8 cellular contexts compared by ENCODE assay signal in the genomic region with DNA sequence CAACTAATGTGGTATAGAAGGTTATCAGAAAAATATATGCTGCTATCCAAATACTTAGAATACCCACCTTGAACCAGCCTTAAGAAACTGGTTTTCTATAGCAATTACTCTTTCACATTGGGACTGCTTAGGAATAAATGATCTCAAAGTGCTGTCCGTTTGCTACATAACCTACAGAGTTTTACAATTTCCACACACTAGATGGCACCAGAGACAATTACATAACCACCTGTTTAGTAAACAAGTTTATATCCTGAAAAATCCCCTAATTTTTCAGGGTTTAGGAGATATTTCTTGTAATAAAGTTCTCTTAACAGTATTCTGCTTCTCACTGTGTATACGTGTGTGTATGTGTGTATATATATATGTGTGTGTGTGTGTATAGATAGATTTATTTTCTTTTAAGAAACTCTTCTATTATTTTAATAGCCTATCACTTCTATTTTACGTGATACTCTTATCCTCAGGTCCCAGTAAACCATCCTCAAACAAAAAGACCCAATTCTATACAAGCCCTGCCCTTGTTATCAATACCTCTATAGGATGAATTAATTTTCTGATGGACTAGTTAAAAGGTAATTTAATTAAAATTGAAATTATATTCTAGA. TPM values are rescaled to one million over a fixed set of nuclear protein-coding genes. Genes with fewer than 3 reads are reported as not detected.
DNase-seq lines count a peak whose midpoint lies in the region; ATAC-seq and TF ChIP-seq lines count a peak whose summit lies in the region.

No MANE protein-coding gene starts in this region.

- intact Hi-C loops in dorsolateral prefrontal cortex (cut with DNase I): loop anchor here (5.0 to 10.0 kb wide), 2 partner anchors 839 to 842 kb away; no protein-coding TSS in a partner anchor

- no peaks in the 10 kb centered on the region for H3K27me3 Mint-ChIP-seq in naive thymus-derived CD8-positive, alpha-beta T cell

- no peak overlapping the region for H3K4me3 ChIP-seq in BJ (ENCODE audit: low read depth, low read length)
- no peak overlapping the region for H3K4me3 ChIP-seq in dorsolateral prefrontal cortex
- no peak overlapping the region for H3K4me3 ChIP-seq in retinal pigment epithelial cell (ENCODE audit: low read length)

- TF ChIP-seq CTCF in BJ (IDR thresholded peaks at IDR 0.05; ENCODE audit: insufficient read depth, low read depth, low read length) (peak; percentile 25), GM20000 (IDR thresholded peaks at IDR 0.05; ENCODE audit: extremely low read depth, missing control alignments) (peak; percentile 5), dorsolateral prefrontal cortex (IDR thresholded peaks at IDR 0.05 in 54 of 56, conservative IDR thresholded peaks at IDR 0.05 in 2 of 56; ENCODE audit: low read depth in 1 of 56, partially characterized antibody in 56 of 56) (peak in 55 of 56 donors; percentile 14 to 77 (median 59)), retinal pigment epithelial cell (conservative IDR thresholded peaks at IDR 0.05; ENCODE audit: low read depth, low read length) (peak; percentile 14)

- H3K27ac Mint-ChIP-seq in naive thymus-derived CD8-positive, alpha-beta T cell: no peak overlapping the region

- H3K4me3 Mint-ChIP-seq in naive thymus-derived CD8-positive, alpha-beta T cell: no peak overlapping the region

- no peaks in the 10 kb centered on the region for H3K36me3 Mint-ChIP-seq in naive thymus-derived CD8-positive, alpha-beta T cell

- ATAC-seq in HG03280 (IDR thresholded peaks at IDR 0.05; ENCODE audit: unreplicated experiment) (no peak), GM19455 (IDR thresholded peaks at IDR 0.05; ENCODE audit: unreplicated experiment) (no peak)
- no peak for ATAC-seq in naive thymus-derived CD8-positive, alpha-beta T cell

- DNase-seq in BJ (ENCODE audit: low read depth) (no peak), GM20000 (ENCODE audit: low spot score) (peak; percentile 3), NCI-H2171 treated with DMSO at 0.1 percent for 48 hours (lab: John Stamatoyannopoulos, UW) (peak; percentile 49), dorsolateral prefrontal cortex (no peak), retinal pigment epithelial cell (ENCODE audit: low read depth) (no peak)
- DNase-seq in naive thymus-derived CD8-positive, alpha-beta T cell: no peak

- no peaks in the 10 kb centered on the region for H3K36me3 ChIP-seq in BJ (ENCODE audit: control insufficient read depth, insufficient read depth, low read length)

- POLR2A ChIA-PET in BJ (lab: Charles Lee): no interaction called here
- POLR2A ChIA-PET in naive thymus-derived CD8-positive, alpha-beta T cell (lab: Charles Lee): no interaction called here

- H3K9me3 Mint-ChIP-seq in naive thymus-derived CD8-positive, alpha-beta T cell: peaks cover 0 to 9% (median 2%) of the 10 kb centered on the region in 9 donors

- H3K27me3 ChIP-seq in BJ (ENCODE audit: control insufficient read depth, insufficient read depth, low read length): no peaks in the 10 kb centered on the region
- H3K27me3 ChIP-seq in dorsolateral prefrontal cortex: peaks cover 0 to 5% (median 0%) of the 10 kb centered on the region in 45 donors

- CTCF ChIA-PET in BJ (lab: Yijun Ruan, JAX): interaction anchor here (0.7 kb wide), 1 partner anchor 910 kb away, joined by 3 read pairs; no protein-coding TSS in a partner anchor

- H3K27ac ChIP-seq in dorsolateral prefrontal cortex: no peak overlapping the region

- no peaks in the 10 kb centered on the region for H3K4me1 Mint-ChIP-seq in naive thymus-derived CD8-positive, alpha-beta T cell

RNA-seq across cellular contexts. Expression of gene OR5I1, which starts 6.7 kb away (rescaled TPM):
- not detected in 2 replicates for polyA plus RNA-seq in BJ (2011; rRNA removed)
- polyA minus RNA-seq in BJ (2011; rRNA and poly(A)+ RNA removed): not detected in 2 replicates
- not detected for total RNA-seq in dorsolateral prefrontal cortex
- total RNA-seq in naive thymus-derived CD8-positive, alpha-beta T cell: not detected
- polyA plus RNA-seq in naive thymus-derived CD8-positive, alpha-beta T cell: not detected

RNA-seq across cellular contexts. Expression of gene OR10AG1, which starts 26.9 kb away (rescaled TPM):
- polyA plus RNA-seq in BJ (2011; rRNA removed): not detected in 2 replicates
- polyA minus RNA-seq in BJ (2011; rRNA and poly(A)+ RNA removed): not detected in 2 replicates
- total RNA-seq in dorsolateral prefrontal cortex: not detected
- not detected for total RNA-seq in naive thymus-derived CD8-positive, alpha-beta T cell
- not detected for polyA plus RNA-seq in naive thymus-derived CD8-positive, alpha-beta T cell

RNA-seq across cellular contexts. Expression of gene OR5W2, which starts 28.5 kb away (rescaled TPM):
- polyA plus RNA-seq in BJ (2011; rRNA removed): not detected in 2 replicates
- not detected in 2 replicates for polyA minus RNA-seq in BJ (2011; rRNA and poly(A)+ RNA removed)
- total RNA-seq in dorsolateral prefrontal cortex: not detected
- not detected for total RNA-seq in naive thymus-derived CD8-positive, alpha-beta T cell
- not detected for polyA plus RNA-seq in naive thymus-derived CD8-positive, alpha-beta T cell

RNA-seq across cellular contexts. Expression of gene OR5F1, which starts 51.5 kb away (rescaled TPM):
- polyA plus RNA-seq in BJ (2011; rRNA removed): not detected in 2 replicates
- polyA minus RNA-seq in BJ (2011; rRNA and poly(A)+ RNA removed): not detected in 2 replicates
- not detected for total RNA-seq in dorsolateral prefrontal cortex
- total RNA-seq in naive thymus-derived CD8-positive, alpha-beta T cell: not detected
- not detected for polyA plus RNA-seq in naive thymus-derived CD8-positive, alpha-beta T cell

RNA-seq across cellular contexts. Expression of gene TRIM51, which starts 59.8 kb away (rescaled TPM):
- polyA plus RNA-seq in BJ (2011; rRNA removed): not detected in 2 replicates
- polyA minus RNA-seq in BJ (2011; rRNA and poly(A)+ RNA removed): not detected in 2 replicates
- total RNA-seq in dorsolateral prefrontal cortex: under 1 TPM in 1 of 120 experiments, not detected in 119; 0.59 TPM
- total RNA-seq in naive thymus-derived CD8-positive, alpha-beta T cell: not detected
- not detected for polyA plus RNA-seq in naive thymus-derived CD8-positive, alpha-beta T cell

Comparison
In these comparisons a context has a peak if more than half of its experiments do, and no peak if none do; other contexts are left out.
1. DNase-seq: peak in GM20000 (single experiment) and NCI-H2171 treated with DMSO at 0.1 percent for 48 hours (single experiment); none in BJ (single experiment), dorsolateral prefrontal cortex (0 of 10), retinal pigment epithelial cell (single experiment) and naive thymus-derived CD8-positive, alpha-beta T cell (0 of 10).
2. CTCF ChIP-seq: peak in every context shown above with its lines; median percentile 59 in dorsolateral prefrontal cortex; 25 in BJ; 14 in retinal pigment epithelial cell; 5 in GM20000.